1 cellular context compared by ENCODE assay signal in the genomic region with DNA sequence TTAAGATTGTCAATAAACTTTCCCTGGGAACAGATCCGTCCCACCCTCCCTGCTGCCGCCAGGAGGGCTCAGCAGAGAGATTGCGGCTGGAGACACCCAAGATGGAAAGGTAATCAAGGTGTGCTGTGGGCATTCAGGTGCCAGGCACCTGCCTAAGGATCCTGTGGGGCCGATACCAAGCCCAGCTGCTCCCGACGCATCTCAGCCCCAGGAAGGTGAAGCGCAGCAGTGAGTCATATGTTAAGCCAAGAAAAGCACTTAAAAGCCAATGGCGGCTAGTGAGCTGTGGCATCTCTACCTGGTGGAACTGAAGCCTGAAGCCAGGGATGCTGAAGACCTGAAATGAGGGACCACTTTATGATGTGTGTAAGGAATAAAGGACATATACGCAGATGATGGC.
A peak's percentile ranks its signal among the peaks of the same experiment; 100 is the strongest.
TF ChIP-seq lines count a peak whose summit lies in the region.

No MANE protein-coding gene starts in this region.

TF ChIP-seq in HCT116, 20 proteins besides CTCF, POLR2A, EP300 and RAD21 (continued from another document):
- TF ChIP-seq, protein P1, sequence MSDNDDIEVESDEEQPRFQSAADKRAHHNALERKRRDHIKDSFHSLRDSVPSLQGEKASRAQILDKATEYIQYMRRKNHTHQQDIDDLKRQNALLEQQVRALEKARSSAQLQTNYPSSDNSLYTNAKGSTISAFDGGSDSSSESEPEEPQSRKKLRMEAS (IDR thresholded peaks at IDR 0.05): no peak
- no peak for TF ChIP-seq SP1 (IDR thresholded peaks at IDR 0.05; ENCODE audit: low read depth)
- no peak for TF ChIP-seq JUND (IDR thresholded peaks at IDR 0.05)
- TF ChIP-seq, protein P2, sequence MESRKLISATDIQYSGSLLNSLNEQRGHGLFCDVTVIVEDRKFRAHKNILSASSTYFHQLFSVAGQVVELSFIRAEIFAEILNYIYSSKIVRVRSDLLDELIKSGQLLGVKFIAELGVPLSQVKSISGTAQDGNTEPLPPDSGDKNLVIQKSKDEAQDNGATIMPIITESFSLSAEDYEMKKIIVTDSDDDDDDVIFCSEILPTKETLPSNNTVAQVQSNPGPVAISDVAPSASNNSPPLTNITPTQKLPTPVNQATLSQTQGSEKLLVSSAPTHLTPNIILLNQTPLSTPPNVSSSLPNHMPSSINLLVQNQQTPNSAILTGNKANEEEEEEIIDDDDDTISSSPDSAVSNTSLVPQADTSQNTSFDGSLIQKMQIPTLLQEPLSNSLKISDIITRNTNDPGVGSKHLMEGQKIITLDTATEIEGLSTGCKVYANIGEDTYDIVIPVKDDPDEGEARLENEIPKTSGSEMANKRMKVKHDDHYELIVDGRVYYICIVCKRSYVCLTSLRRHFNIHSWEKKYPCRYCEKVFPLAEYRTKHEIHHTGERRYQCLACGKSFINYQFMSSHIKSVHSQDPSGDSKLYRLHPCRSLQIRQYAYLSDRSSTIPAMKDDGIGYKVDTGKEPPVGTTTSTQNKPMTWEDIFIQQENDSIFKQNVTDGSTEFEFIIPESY (IDR thresholded peaks at IDR 0.05; ENCODE audit: extremely low read depth, insufficient replicate concordance, low read length): no peak
- no peak for TF ChIP-seq CEBPB (IDR thresholded peaks at IDR 0.05; ENCODE audit: low read depth)
- peak; percentile 24; the same call in 1 of the 2 replicates for TF ChIP-seq POLR2AphosphoS5 (IDR thresholded peaks at IDR 0.05; ENCODE audit: low read depth, low read length)
- no peak for TF ChIP-seq SRF (IDR thresholded peaks at IDR 0.05; ENCODE audit: low read depth)
- no peak for TF ChIP-seq EZH2phosphoT487 (IDR thresholded peaks at IDR 0.05; ENCODE audit: borderline replicate concordance)
- TF ChIP-seq ZNF274 (IDR thresholded peaks at IDR 0.05; ENCODE audit: low read depth, low read length): no peak
